1 cellular context compared by ENCODE assay signal in the genomic region with DNA sequence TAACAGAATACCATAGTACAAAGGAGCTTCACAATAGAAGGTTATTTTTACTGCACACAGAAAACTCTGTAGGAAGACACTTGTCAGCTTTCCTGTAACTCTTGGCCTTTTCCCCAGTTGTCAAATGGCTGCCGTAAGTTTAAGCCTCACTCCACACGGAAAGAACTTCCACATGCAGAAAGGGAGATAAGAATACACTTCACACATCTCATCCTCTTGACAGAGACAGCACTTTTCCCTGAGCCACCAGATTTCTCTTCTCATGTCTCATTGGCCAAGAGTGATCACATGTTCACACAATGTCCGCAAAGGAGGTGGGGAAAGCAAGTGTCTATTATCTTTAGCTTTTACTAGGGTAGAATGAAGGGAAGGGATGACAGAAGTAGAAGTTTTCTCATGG.
TF ChIP-seq lines count a peak whose summit lies in the region.

No MANE protein-coding gene starts in this region.

TF ChIP-seq in H1, 55 proteins besides CTCF, POLR2A, EP300 and RAD21:
- TF ChIP-seq HDAC2 (IDR thresholded peaks at IDR 0.05; ENCODE audit: borderline replicate concordance in 1 of 2, low read depth in 2 of 2, low read length in 2 of 2): no peak
- TF ChIP-seq RXRA (IDR thresholded peaks at IDR 0.05; ENCODE audit: insufficient read depth, low read depth, low read length): no peak
- no peak for TF ChIP-seq POLR2AphosphoS5 (IDR thresholded peaks at IDR 0.05; ENCODE audit: low read depth, low read length)
- TF ChIP-seq YY1 (IDR thresholded peaks at IDR 0.05; ENCODE audit: low read depth, low read length): no peak
- no peak for TF ChIP-seq CBX8 (IDR thresholded peaks at IDR 0.05; ENCODE audit: borderline replicate concordance, low read depth, low read length)
- TF ChIP-seq CEBPB (IDR thresholded peaks at IDR 0.05; ENCODE audit: low read depth, low read length): no peak
- TF ChIP-seq GTF2F1 (IDR thresholded peaks at IDR 0.05; ENCODE audit: borderline replicate concordance, low read depth, low read length): no peak
- TF ChIP-seq TAF1 (IDR thresholded peaks at IDR 0.05; ENCODE audit: low read depth, low read length): no peak
- TF ChIP-seq CBX5 (IDR thresholded peaks at IDR 0.05; ENCODE audit: low read depth, low read length): no peak
- TF ChIP-seq NRF1 (IDR thresholded peaks at IDR 0.05; ENCODE audit: low read depth, low read length): no peak
- TF ChIP-seq ZNF274 (IDR thresholded peaks at IDR 0.05; ENCODE audit: borderline replicate concordance, extremely low read depth, low read length): no peak
- no peak for TF ChIP-seq RFX5 (IDR thresholded peaks at IDR 0.05; ENCODE audit: borderline replicate concordance, low read depth, low read length)
- TF ChIP-seq TBP (IDR thresholded peaks at IDR 0.05; ENCODE audit: low read depth, low read length): no peak
- no peak for TF ChIP-seq SAP30 (IDR thresholded peaks at IDR 0.05; ENCODE audit: insufficient read depth, insufficient replicate concordance, low read length)
- TF ChIP-seq CHD1 (IDR thresholded peaks at IDR 0.05; ENCODE audit: low read depth, low read length): no peak
- TF ChIP-seq SIN3A (conservative IDR thresholded peaks at IDR 0.05 in 1 of 2, IDR thresholded peaks at IDR 0.05 in 1 of 2; ENCODE audit: low read depth in 1 of 2, low read length in 2 of 2): no peak
- no peak for TF ChIP-seq TCF12 (IDR thresholded peaks at IDR 0.05; ENCODE audit: low read depth, low read length)
- TF ChIP-seq, protein P1, sequence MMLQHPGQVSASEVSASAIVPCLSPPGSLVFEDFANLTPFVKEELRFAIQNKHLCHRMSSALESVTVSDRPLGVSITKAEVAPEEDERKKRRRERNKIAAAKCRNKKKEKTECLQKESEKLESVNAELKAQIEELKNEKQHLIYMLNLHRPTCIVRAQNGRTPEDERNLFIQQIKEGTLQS (IDR thresholded peaks at IDR 0.05; ENCODE audit: insufficient read depth, low read depth, low read length): no peak
- TF ChIP-seq, protein P2, sequence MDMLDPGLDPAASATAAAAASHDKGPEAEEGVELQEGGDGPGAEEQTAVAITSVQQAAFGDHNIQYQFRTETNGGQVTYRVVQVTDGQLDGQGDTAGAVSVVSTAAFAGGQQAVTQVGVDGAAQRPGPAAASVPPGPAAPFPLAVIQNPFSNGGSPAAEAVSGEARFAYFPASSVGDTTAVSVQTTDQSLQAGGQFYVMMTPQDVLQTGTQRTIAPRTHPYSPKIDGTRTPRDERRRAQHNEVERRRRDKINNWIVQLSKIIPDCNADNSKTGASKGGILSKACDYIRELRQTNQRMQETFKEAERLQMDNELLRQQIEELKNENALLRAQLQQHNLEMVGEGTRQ (IDR thresholded peaks at IDR 0.05; ENCODE audit: low read length): no peak
